In the genomic region with DNA sequence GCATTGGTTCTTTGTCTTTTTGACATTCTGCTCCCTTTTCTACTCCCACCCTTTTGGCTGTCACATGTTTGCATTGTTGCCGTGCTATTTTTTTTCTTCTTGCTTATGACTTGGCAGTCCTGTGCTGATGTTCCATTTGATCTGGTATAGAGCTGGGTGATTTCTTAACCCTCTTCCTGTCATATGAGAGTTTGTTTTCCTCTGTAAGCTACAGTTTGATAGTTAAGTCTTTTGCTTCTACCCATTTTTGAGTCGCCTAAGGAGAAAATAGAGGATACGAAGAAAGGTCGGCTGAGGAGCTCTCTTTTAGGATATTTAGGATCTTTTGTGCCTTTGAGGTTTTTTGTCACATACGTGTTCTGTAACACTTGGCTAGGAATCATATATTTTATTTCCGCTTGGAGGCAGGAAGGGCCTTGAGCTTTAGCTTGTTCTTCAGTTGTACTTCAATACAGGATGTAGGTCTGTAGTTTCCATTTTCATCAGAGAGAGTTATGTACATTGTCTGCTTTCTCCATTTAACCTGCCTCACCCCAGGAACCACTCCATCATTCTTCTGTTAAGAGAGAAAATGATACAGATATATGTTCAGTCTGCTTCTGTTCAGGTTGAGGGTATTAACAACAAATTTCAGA, we compare ENCODE assay signal across 20 cellular contexts.
DNase-seq lines count a peak whose midpoint lies in the region; ATAC-seq and TF ChIP-seq lines count a peak whose summit lies in the region.
"Had no signal": no experiment of that assay in that cellular context is flagged by ENCODE, and none has a peak within 500 bp of the region (broad histone marks: within the 10 kb centered on the region; RNA-seq: fewer than 3 reads in every experiment).

No MANE protein-coding gene starts in this region.

- no peaks in the 10 kb centered on the region for H3K36me3 ChIP-seq in spleen
- H3K36me3 ChIP-seq in MM.1S (replicated peaks; ENCODE audit: insufficient read depth, low read length), result no peaks in the 10 kb centered on the region
- peaks cover 0 to 5% (median 0%) of the 10 kb centered on the region in 3 donors for H3K36me3 ChIP-seq in tibial artery
- H3K36me3 ChIP-seq: neutrophil, upper lobe of left lung had no signal

- no peaks in the 10 kb centered on the region for H3F3A ChIP-seq in MM.1S (ENCODE audit: insufficient read depth, low read length)

- no peak overlapping the region for H3K4me2 ChIP-seq in MM.1S (ENCODE audit: low read depth, low read length)

- peaks cover 15% of the 10 kb centered on the region for H3K9me3 Mint-ChIP-seq in activated T-cell treated with anti-CD3 and anti-CD28 coated beads, Interleukin-2, amount 50 U/mL, for 4 hours
- peaks cover 9% of the 10 kb centered on the region for H3K9me3 Mint-ChIP-seq in T-helper 1 cell treated with Interleukin-12 subunit alpha and Interleukin-12 subunit beta and Interleukin-4 antibody, amounts not matched to agents 30 μg/mL and 1 μg/mL, for 36 hours
- no peaks in the 10 kb centered on the region for H3K9me3 Mint-ChIP-seq in central memory CD8-positive, alpha-beta T cell

- no peaks in the 10 kb centered on the region for H4K20me1 ChIP-seq in MM.1S (ENCODE audit: insufficient read depth, low read length)

- H3K27me3 Mint-ChIP-seq in activated T-cell treated with anti-CD3 and anti-CD28 coated beads, Interleukin-2, amount 50 U/mL, for 4 hours (ENCODE audit: low read depth), result no peaks in the 10 kb centered on the region
- no peaks in the 10 kb centered on the region for H3K27me3 Mint-ChIP-seq in T-helper 1 cell treated with Interleukin-12 subunit alpha and Interleukin-12 subunit beta and Interleukin-4 antibody, amounts not matched to agents 30 μg/mL and 1 μg/mL, for 36 hours (ENCODE audit: low read depth)
- H3K27me3 Mint-ChIP-seq in central memory CD8-positive, alpha-beta T cell, result no peaks in the 10 kb centered on the region

- intact Hi-C loops in spleen (cut with DNase I; ENCODE audit: low total_unique reads), result no loop called here
- intact Hi-C loops in tibial artery (cut with DNase I; ENCODE audit: low total_unique reads), result no loop called here

- no peak overlapping the region for H3K9ac ChIP-seq in MM.1S (ENCODE audit: low read length)
- H3K9ac ChIP-seq: GM23248 had no signal

- peaks cover 15% of the 10 kb centered on the region for H3K36me3 Mint-ChIP-seq in activated T-cell treated with anti-CD3 and anti-CD28 coated beads, Interleukin-2, amount 50 U/mL, for 4 hours (ENCODE audit: insufficient read depth)
- H3K36me3 Mint-ChIP-seq in T-helper 1 cell treated with Interleukin-12 subunit alpha and Interleukin-12 subunit beta and Interleukin-4 antibody, amounts not matched to agents 30 μg/mL and 1 μg/mL, for 36 hours (ENCODE audit: low read depth), result peaks cover 6% of the 10 kb centered on the region
- peaks cover 3% of the 10 kb centered on the region for H3K36me3 Mint-ChIP-seq in central memory CD8-positive, alpha-beta T cell (ENCODE audit: insufficient read depth)
- H3K36me3 Mint-ChIP-seq: stimulated activated effector memory CD8-positive, alpha-beta T cell treated with anti-CD3 and anti-CD28 coated beads, Interleukin-12 subunit alpha, Interleukin-12 subunit beta, amount 100 ng/mL, for 72 hours had no signal

- H3K9me2 ChIP-seq in MM.1S (replicated peaks; ENCODE audit: insufficient read depth, low read length), result no peaks in the 10 kb centered on the region

- TF ChIP-seq CTCF in spleen (IDR thresholded peaks at IDR 0.05 in 8 of 11, conservative IDR thresholded peaks at IDR 0.05 in 3 of 11) (no peak), MM.1S (IDR thresholded peaks at IDR 0.05; ENCODE audit: low read length) (no peak), tibial artery (IDR thresholded peaks at IDR 0.05) (no peak)

- no peaks in the 10 kb centered on the region for H3K79me2 ChIP-seq in MM.1S (ENCODE audit: low read length)

- H3K27ac ChIP-seq in spleen (peak overlapping the region; percentile 26 to 78 (median 67)), MM.1S (ENCODE audit: low read length) (no peak overlapping the region), tibial artery (no peak overlapping the region)
- H3K27ac ChIP-seq: coronary artery, epithelial cell of prostate, GM23248, neutrophil, upper lobe of left lung had no signal

- H3K4me3 Mint-ChIP-seq in activated T-cell treated with anti-CD3 and anti-CD28 coated beads, Interleukin-2, amount 50 U/mL, for 4 hours, result peak overlapping the region; percentile 56
- peak overlapping the region; percentile 43 for H3K4me3 Mint-ChIP-seq in T-helper 1 cell treated with Interleukin-12 subunit alpha and Interleukin-12 subunit beta and Interleukin-4 antibody, amounts not matched to agents 30 μg/mL and 1 μg/mL, for 36 hours
- no peak overlapping the region for H3K4me3 Mint-ChIP-seq in central memory CD8-positive, alpha-beta T cell
- H3K4me3 Mint-ChIP-seq: stimulated activated effector memory CD8-positive, alpha-beta T cell treated with anti-CD3 and anti-CD28 coated beads, Interleukin-12 subunit alpha, Interleukin-12 subunit beta, amount 100 ng/mL, for 72 hours had no signal

- H3K27me3 ChIP-seq in spleen (replicated peaks in 1 of 7), result no peaks in the 10 kb centered on the region
- H3K27me3 ChIP-seq in MM.1S (replicated peaks; ENCODE audit: insufficient read depth, low read length), result no peaks in the 10 kb centered on the region
- no peaks in the 10 kb centered on the region for H3K27me3 ChIP-seq in tibial artery
- H3K27me3 ChIP-seq: neutrophil, upper lobe of left lung had no signal

- peaks cover 15% of the 10 kb centered on the region for H3K4me1 Mint-ChIP-seq in activated T-cell treated with anti-CD3 and anti-CD28 coated beads, Interleukin-2, amount 50 U/mL, for 4 hours (ENCODE audit: low read depth)
- peaks cover 12% of the 10 kb centered on the region for H3K4me1 Mint-ChIP-seq in T-helper 1 cell treated with Interleukin-12 subunit alpha and Interleukin-12 subunit beta and Interleukin-4 antibody, amounts not matched to agents 30 μg/mL and 1 μg/mL, for 36 hours (ENCODE audit: low read depth)
- H3K4me1 Mint-ChIP-seq in central memory CD8-positive, alpha-beta T cell, result no peaks in the 10 kb centered on the region
- H3K4me1 Mint-ChIP-seq: stimulated activated effector memory CD8-positive, alpha-beta T cell treated with anti-CD3 and anti-CD28 coated beads, Interleukin-12 subunit alpha, Interleukin-12 subunit beta, amount 100 ng/mL, for 72 hours had no signal

- no peak overlapping the region for H2AFZ ChIP-seq in MM.1S (ENCODE audit: low read length)
- H2AFZ ChIP-seq: GM23248 had no signal

- DNase-seq in activated T-cell treated with anti-CD3 and anti-CD28 coated beads, Interleukin-2, amount 50 U/mL, for 4 hours, result no peak
- DNase-seq in activated T-cell treated with anti-CD3 and anti-CD28 coated beads, Interleukin-2, amount 50 U/mL, for 48 hours, result no peak
- no peak for DNase-seq in central memory CD8-positive, alpha-beta T cell (ENCODE audit: low spot score in 2 of 2)
- DNase-seq in spleen, result no peak
- DNase-seq in MM.1S, result no peak
- no peak for DNase-seq in tibial artery
- DNase-seq: C1 segment of cervical spinal cord, GM23248, left cardiac atrium, NCI-H1436, NCI-H748 treated with DMSO at 0.1 percent for 48 hours, retina, SIG-M5, upper lobe of left lung had no signal

- 55 to 77% (median 63%) methylated on average over 6 of the region's 6 CpGs for WGBS in spleen, 5 donors

- H3K27ac Mint-ChIP-seq in T-helper 1 cell treated with Interleukin-12 subunit alpha and Interleukin-12 subunit beta and Interleukin-4 antibody, amounts not matched to agents 30 μg/mL and 1 μg/mL, for 36 hours, result peak overlapping the region; percentile 90
- no peak overlapping the region for H3K27ac Mint-ChIP-seq in central memory CD8-positive, alpha-beta T cell (ENCODE audit: low read depth)
- H3K27ac Mint-ChIP-seq: stimulated activated effector memory CD8-positive, alpha-beta T cell treated with anti-CD3 and anti-CD28 coated beads, Interleukin-12 subunit alpha, Interleukin-12 subunit beta, amount 100 ng/mL, for 72 hours had no signal

- no peak overlapping the region for H3K4me3 ChIP-seq in spleen
- no peak overlapping the region for H3K4me3 ChIP-seq in MM.1S (ENCODE audit: low read length)
- no peak overlapping the region for H3K4me3 ChIP-seq in tibial artery
- H3K4me3 ChIP-seq: coronary artery, GM23248, upper lobe of left lung had no signal

- TF ChIP-seq POLR2A in spleen (IDR thresholded peaks at IDR 0.05), result no peak

- no peaks in the 10 kb centered on the region for H3K4me1 ChIP-seq in spleen
- H3K4me1 ChIP-seq in MM.1S (ENCODE audit: low read length), result no peaks in the 10 kb centered on the region
- no peaks in the 10 kb centered on the region for H3K4me1 ChIP-seq in tibial artery
- H3K4me1 ChIP-seq: upper lobe of left lung had no signal

- peak; percentile 70 to 73 for ATAC-seq in activated T-cell treated with anti-CD3 and anti-CD28 coated beads, Interleukin-2, amount 50 U/mL, for 4 hours
- peak; percentile 49 for ATAC-seq in central memory CD8-positive, alpha-beta T cell (replicated peaks; ENCODE audit: extremely low read depth, poor library complexity, severe bottlenecking)
- no peak for ATAC-seq in GM21367 (IDR thresholded peaks at IDR 0.05; ENCODE audit: unreplicated experiment)
- ATAC-seq: left cardiac atrium; stimulated activated effector memory CD8-positive, alpha-beta T cell treated with anti-CD3 and anti-CD28 coated beads, Interleukin-12 subunit alpha, Interleukin-12 subunit beta, amount 100 ng/mL, for 72 hours had no signal

- H3K9me3 ChIP-seq in spleen (peaks cover 0 to 21% (median 16%) of the 10 kb centered on the region in 8 donors), MM.1S (replicated peaks; ENCODE audit: insufficient read depth, low read length) (no peaks in the 10 kb centered on the region), tibial artery (peaks cover 0 to 11% (median 5%) of the 10 kb centered on the region in 3 donors)

Comparison
In these comparisons a context has a peak if more than half of its experiments do, and no peak if none do; other contexts are left out.
1. H3K27ac ChIP-seq: peak in spleen (8 of 8); none in MM.1S (single experiment) and tibial artery (0 of 2).